ENCODE assay signal across 1 cellular context in genomic region chr19:55598719-55599467, GRCh38.
TF ChIP-seq lines count a peak whose summit lies in the region.

No MANE protein-coding gene starts in this region.

TF ChIP-seq in H1, 55 proteins besides CTCF, POLR2A, EP300 and RAD21:
- TF ChIP-seq SRF (IDR thresholded peaks at IDR 0.05; ENCODE audit: low read depth, low read length) (no peak), SAP30 (IDR thresholded peaks at IDR 0.05; ENCODE audit: insufficient read depth, insufficient replicate concordance, low read length) (no peak), KDM4A (IDR thresholded peaks at IDR 0.05; ENCODE audit: low read depth, low read length, severe bottlenecking) (no peak), KDM1A (IDR thresholded peaks at IDR 0.05; ENCODE audit: borderline replicate concordance, low read length) (no peak), USF2 (IDR thresholded peaks at IDR 0.05; ENCODE audit: low read length) (no peak), TEAD4 (IDR thresholded peaks at IDR 0.05; ENCODE audit: low read depth, low read length) (no peak), CTBP2 (IDR thresholded peaks at IDR 0.05; ENCODE audit: borderline replicate concordance, insufficient read depth, insufficient read length, low read length) (no peak), SP1 (IDR thresholded peaks at IDR 0.05; ENCODE audit: low read depth, low read length) (peak; percentile 37; the same call in 1 of the 2 replicates), SIX5 (IDR thresholded peaks at IDR 0.05; ENCODE audit: low read depth, low read length) (no peak), POLR2AphosphoS5 (IDR thresholded peaks at IDR 0.05; ENCODE audit: low read depth, low read length) (peak; percentile 16; the same call in 1 of the 2 replicates), PHF8 (conservative IDR thresholded peaks at IDR 0.05; ENCODE audit: low read depth, low read length) (peak; percentile 83), BACH1 (IDR thresholded peaks at IDR 0.05; ENCODE audit: low read length) (no peak), BCL11A (IDR thresholded peaks at IDR 0.05; ENCODE audit: low read depth in 2 of 2, low read length in 2 of 2) (no peak), RNF2 (IDR thresholded peaks at IDR 0.05; ENCODE audit: borderline replicate concordance, low read depth, low read length, missing control alignments, poor library complexity, severe bottlenecking) (no peak), TBP (IDR thresholded peaks at IDR 0.05; ENCODE audit: low read depth, low read length) (peak; percentile 50; the same call in 1 of the 2 replicates), SIRT6 (IDR thresholded peaks at IDR 0.05; ENCODE audit: low read length) (no peak), CHD7 (IDR thresholded peaks at IDR 0.05; ENCODE audit: insufficient replicate concordance, low read length) (no peak), NRF1 (IDR thresholded peaks at IDR 0.05; ENCODE audit: low read depth, low read length) (no peak), CBX5 (IDR thresholded peaks at IDR 0.05; ENCODE audit: low read depth, low read length) (no peak), RBBP5 (IDR thresholded peaks at IDR 0.05; ENCODE audit: borderline replicate concordance, low read depth, low read length) (no peak), GABPA (IDR thresholded peaks at IDR 0.05; ENCODE audit: borderline replicate concordance, insufficient read depth, low read length) (no peak), CHD2 (IDR thresholded peaks at IDR 0.05; ENCODE audit: low read length) (no peak), SP4 (IDR thresholded peaks at IDR 0.05; ENCODE audit: low read length) (peak; percentile 65; the same call in 1 of the 2 replicates), HDAC2 (IDR thresholded peaks at IDR 0.05; ENCODE audit: borderline replicate concordance in 1 of 2, low read depth in 2 of 2, low read length in 2 of 2) (no peak), JUND (IDR thresholded peaks at IDR 0.05; ENCODE audit: low read length) (no peak), HDAC6 (IDR thresholded peaks at IDR 0.05; ENCODE audit: low read depth, low read length) (no peak), TAF7 (optimal IDR thresholded peaks at IDR 0.05; ENCODE audit: borderline replicate concordance, low read depth, low read length) (peak; percentile 38), TAF1 (IDR thresholded peaks at IDR 0.05; ENCODE audit: low read depth, low read length) (peak; percentile 46; the same call in 1 of the 2 replicates), RFX5 (IDR thresholded peaks at IDR 0.05; ENCODE audit: borderline replicate concordance, low read depth, low read length) (no peak), YY1 (IDR thresholded peaks at IDR 0.05; ENCODE audit: low read depth, low read length) (no peak)
